Comparison of ENCODE assay signal across 20 cellular contexts in the genomic region with DNA sequence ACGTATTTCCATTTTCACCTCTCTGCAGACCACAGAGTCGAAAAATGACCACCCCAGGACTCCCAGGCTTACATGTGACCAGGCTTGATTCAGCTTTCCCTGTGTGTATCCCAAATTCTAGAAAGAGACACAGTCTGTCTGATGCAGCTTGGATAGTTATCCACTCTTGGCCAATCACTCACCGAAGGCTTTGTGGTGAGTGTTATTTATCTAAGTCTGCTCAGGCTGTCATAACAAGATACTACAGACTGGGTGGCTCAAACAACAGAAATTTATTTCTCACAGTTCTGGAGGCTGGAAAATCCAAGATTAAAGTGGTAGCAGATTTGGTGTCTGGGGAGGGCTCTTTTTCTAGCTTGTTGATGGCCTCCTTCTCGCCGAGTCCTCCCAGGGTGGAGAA.
DNase-seq lines count a peak whose midpoint lies in the region; ATAC-seq and TF ChIP-seq lines count a peak whose summit lies in the region.
"Had no signal": no experiment of that assay in that cellular context is flagged by ENCODE, and none has a peak within 500 bp of the region (broad histone marks: within the 10 kb centered on the region; RNA-seq: fewer than 3 reads in every experiment).

No MANE protein-coding gene starts in this region.

- in situ Hi-C loops in gastrocnemius medialis (cut with MboI; ENCODE audit: low sequenced_read_pairs in 4 of 4), result no loop called here

- ATAC-seq in gastrocnemius medialis (no peak), GM21515 (IDR thresholded peaks at IDR 0.05; ENCODE audit: unreplicated experiment) (no peak), GM18909 (IDR thresholded peaks at IDR 0.05; ENCODE audit: poor library complexity, unreplicated experiment) (no peak)
- ATAC-seq: activated T-cell treated with anti-CD3 and anti-CD28 coated beads, Interleukin-2, amount 50 U/mL, for 72 hours had no signal

- H3K27ac ChIP-seq in C4-2B (peak overlapping the region; percentile 61; the same call in 1 of the 2 replicates), gastrocnemius medialis (peak overlapping the region; percentile 94 to 99 (median 96))
- H3K27ac ChIP-seq: pancreas had no signal

- DNase-seq in amniotic epithelial cell (ENCODE audit: low read depth) (peak; percentile 77), iris pigment epithelial cell (ENCODE audit: low read depth) (peak; percentile 65), gastrocnemius medialis (peak in 1 of 2 donors; percentile 23), SW480 (ENCODE audit: low spot score) (no peak)
- DNase-seq: activated CD4-positive, alpha-beta T cell treated with anti-CD3 and anti-CD28 coated beads, Interleukin-2, amount 50 U/mL, for 4 hours; activated naive CD4-positive, alpha-beta T cell treated with anti-CD3 and anti-CD28 coated beads, Interleukin-2, amount 50 U/mL, for 16 hours; activated T-cell treated with anti-CD3 and anti-CD28 coated beads, Interleukin-2, amount 50 U/mL, for 72 hours; C1 segment of cervical spinal cord; DMS79; GF-D8; NCI-H1092; NCI-H1930; NCI-H524 treated with DMSO at 0.1 percent for 48 hours; pancreas; SW 1271 had no signal

- H3K9me3 ChIP-seq in gastrocnemius medialis, result no peaks in the 10 kb centered on the region
- H3K9me3 ChIP-seq: HAP-1, pancreas, tibial nerve had no signal

- H3K4me1 ChIP-seq in gastrocnemius medialis, result peaks cover 96% of the 10 kb centered on the region in 2 donors
- H3K4me1 ChIP-seq: HAP-1 had no signal

- intact Hi-C loops in gastrocnemius medialis (cut with DNase I; ENCODE audit: low total_unique reads), result loop anchor here (2.0 kb wide), 2 partner anchors 42 to 56 kb away; no protein-coding TSS in a partner anchor

- H3K27me3 ChIP-seq in gastrocnemius medialis, result no peaks in the 10 kb centered on the region
- H3K27me3 ChIP-seq: pancreas, tibial nerve had no signal

- peaks cover 0 to 25% of the 10 kb centered on the region in 2 donors for H3K36me3 ChIP-seq in gastrocnemius medialis
- H3K36me3 ChIP-seq: HAP-1 had no signal

- peak overlapping the region in 2 of 4 donors; percentile 5 to 12 for H3K4me3 ChIP-seq in gastrocnemius medialis
- H3K4me3 ChIP-seq: HAP-1, pancreas, tibial nerve had no signal

- TF ChIP-seq CTCF in C4-2B (conservative IDR thresholded peaks at IDR 0.05) (no peak), gastrocnemius medialis (IDR thresholded peaks at IDR 0.05 in 4 of 5, conservative IDR thresholded peaks at IDR 0.05 in 1 of 5) (no peak)

- no peak for TF ChIP-seq POLR2A in gastrocnemius medialis (IDR thresholded peaks at IDR 0.05)
